ENCODE assay signal across 20 cellular contexts in genomic region chr11:117187799-117188481, GRCh38. TPM values are rescaled to one million over a fixed set of nuclear protein-coding genes. Genes with fewer than 3 reads are reported as not detected.
DNase-seq lines count a peak whose midpoint lies in the region; ATAC-seq and TF ChIP-seq lines count a peak whose summit lies in the region.
"Had no signal": no experiment of that assay in that cellular context is flagged by ENCODE, and none has a peak within 500 bp of the region (broad histone marks: within the 10 kb centered on the region; RNA-seq: fewer than 3 reads in every experiment).

No MANE protein-coding gene starts in this region.

- H3K27me3 Mint-ChIP-seq in activated CD4-positive, alpha-beta T cell treated with anti-CD3 and anti-CD28 coated beads, Interleukin-2, amount 10 ng/mL, durations not matched to agents 7 days and 5 days = no peaks in the 10 kb centered on the region
- H3K27me3 Mint-ChIP-seq: CD8-positive, alpha-beta memory T cell; naive thymus-derived CD8-positive, alpha-beta T cell had no signal

- H3K9me3 ChIP-seq in heart right ventricle (no peaks in the 10 kb centered on the region), colonic mucosa (no peaks in the 10 kb centered on the region)
- H3K9me3 ChIP-seq: gastrocnemius medialis, psoas muscle had no signal

- POLR2A ChIA-PET in activated CD4-positive, alpha-beta T cell treated with anti-CD3 and anti-CD28 coated beads, Interleukin-2, amount 10 ng/mL, durations not matched to agents 7 days and 5 days (lab: Charles Lee) = no interaction called here

- ATAC-seq in heart right ventricle = no peak
- ATAC-seq in omental fat pad (ENCODE audit: low FRiP score) = no peak
- no peak for ATAC-seq in GM21447 (IDR thresholded peaks at IDR 0.05; ENCODE audit: unreplicated experiment)
- ATAC-seq: gastrocnemius medialis; naive thymus-derived CD8-positive, alpha-beta T cell; stimulated activated effector memory CD8-positive, alpha-beta T cell treated with anti-CD3 and anti-CD28 coated beads, Interleukin-12 subunit alpha, Interleukin-12 subunit beta, amount 100 ng/mL, for 72 hours had no signal

- no peak overlapping the region for H3K4me3 Mint-ChIP-seq in activated CD4-positive, alpha-beta T cell treated with anti-CD3 and anti-CD28 coated beads, Interleukin-2, amount 10 ng/mL, durations not matched to agents 7 days and 5 days
- H3K4me3 Mint-ChIP-seq: HFFc6; stimulated activated effector memory CD8-positive, alpha-beta T cell treated with anti-CD3 and anti-CD28 coated beads, Interleukin-12 subunit alpha, Interleukin-12 subunit beta, amount 100 ng/mL, for 72 hours had no signal

- intact Hi-C loops in cardiac septum (cut with DNase I) = no loop called here
- intact Hi-C loops in heart right ventricle (cut with DNase I) = no loop called here
- intact Hi-C loops in colonic mucosa (cut with DNase I) = no loop called here

- CTCF ChIA-PET in activated CD4-positive, alpha-beta T cell treated with anti-CD3 and anti-CD28 coated beads, Interleukin-2, amount 10 ng/mL, durations not matched to agents 7 days and 5 days (lab: Charles Lee) = interaction anchor here (1.2 kb wide), 1 partner anchor 8 kb away, joined by 4 read pairs; no protein-coding TSS in a partner anchor

- no peaks in the 10 kb centered on the region for H3K9me3 Mint-ChIP-seq in activated CD4-positive, alpha-beta T cell treated with anti-CD3 and anti-CD28 coated beads, Interleukin-2, amount 10 ng/mL, durations not matched to agents 7 days and 5 days
- H3K9me3 Mint-ChIP-seq: CD8-positive, alpha-beta memory T cell; HFFc6; naive thymus-derived CD8-positive, alpha-beta T cell; stimulated activated effector memory CD8-positive, alpha-beta T cell treated with anti-CD3 and anti-CD28 coated beads, Interleukin-12 subunit alpha, Interleukin-12 subunit beta, amount 100 ng/mL, for 72 hours had no signal

- DNase-seq in cardiac septum (ENCODE audit: low spot score) (peak; percentile 67), heart right ventricle (no peak), colonic mucosa (peak; percentile 21), omental fat pad (ENCODE audit: low spot score) (peak; percentile 17), ureter (ENCODE audit: low spot score) (peak; percentile 32), activated gamma-delta T cell treated with Interleukin-2 at 50 U/mL for 16 hours (no peak)
- DNase-seq in activated CD4-positive, alpha-beta T cell treated with anti-CD3 and anti-CD28 coated beads, Interleukin-2, amount 10 ng/mL, durations not matched to agents 7 days and 5 days = no peak
- DNase-seq: activated gamma-delta T cell; cortex of kidney; HFFc6; naive thymus-derived CD8-positive, alpha-beta T cell; NCI-H446 treated with DMSO at 0.1 percent for 48 hours; NK-92 treated with Interleukin-12 subunit alpha and Interleukin-12 subunit beta, amount 100 ng/mL, for 24 hours; RPMI8226; T-helper 1 cell had no signal

- peaks cover 2% of the 10 kb centered on the region for H3K36me3 Mint-ChIP-seq in activated CD4-positive, alpha-beta T cell treated with anti-CD3 and anti-CD28 coated beads, Interleukin-2, amount 10 ng/mL, durations not matched to agents 7 days and 5 days (ENCODE audit: low read depth)

- peaks cover 2% of the 10 kb centered on the region for H3K4me1 Mint-ChIP-seq in activated CD4-positive, alpha-beta T cell treated with anti-CD3 and anti-CD28 coated beads, Interleukin-2, amount 10 ng/mL, durations not matched to agents 7 days and 5 days
- H3K4me1 Mint-ChIP-seq: CD8-positive, alpha-beta memory T cell; stimulated activated effector memory CD8-positive, alpha-beta T cell treated with anti-CD3 and anti-CD28 coated beads, Interleukin-12 subunit alpha, Interleukin-12 subunit beta, amount 100 ng/mL, for 72 hours had no signal

- no peak for TF ChIP-seq CTCF in heart right ventricle (IDR thresholded peaks at IDR 0.05)
- TF ChIP-seq CTCF in colonic mucosa (IDR thresholded peaks at IDR 0.05) = no peak
- no peak for TF ChIP-seq CTCF in omental fat pad (IDR thresholded peaks at IDR 0.05)

- WGBS in heart right ventricle, 2 donors = 91 to 94% methylated on average over 16 of the region's 16 CpGs

- H3K36me3 ChIP-seq in heart right ventricle (peaks cover 1 to 100% (median 61%) of the 10 kb centered on the region in 9 donors), colonic mucosa (no peaks in the 10 kb centered on the region)

- peak overlapping the region in 1 of 10 donors; percentile 69 for H3K27ac ChIP-seq in heart right ventricle
- H3K27ac ChIP-seq in colonic mucosa = no peak overlapping the region
- H3K27ac ChIP-seq: gastrocnemius medialis, psoas muscle had no signal

- no peaks in the 10 kb centered on the region for H3K27me3 ChIP-seq in heart right ventricle
- H3K27me3 ChIP-seq in colonic mucosa = no peaks in the 10 kb centered on the region
- H3K27me3 ChIP-seq: gastrocnemius medialis had no signal

- H3K9ac ChIP-seq in colonic mucosa (ENCODE audit: low read depth in 2 of 2, low read length in 2 of 2) = peak overlapping the region in 1 of 2 donors; percentile 26

- H3K4me1 ChIP-seq in heart right ventricle = peaks cover 0 to 25% (median 0%) of the 10 kb centered on the region in 9 donors
- no peaks in the 10 kb centered on the region for H3K4me1 ChIP-seq in colonic mucosa
- H3K4me1 ChIP-seq: gastrocnemius medialis, psoas muscle had no signal

- H3K27ac Mint-ChIP-seq in activated CD4-positive, alpha-beta T cell treated with anti-CD3 and anti-CD28 coated beads, Interleukin-2, amount 10 ng/mL, durations not matched to agents 7 days and 5 days = no peak overlapping the region
- H3K27ac Mint-ChIP-seq: HFFc6 had no signal

- H3K4me3 ChIP-seq in heart right ventricle = no peak overlapping the region
- no peak overlapping the region for H3K4me3 ChIP-seq in colonic mucosa
- H3K4me3 ChIP-seq: gastrocnemius medialis, psoas muscle had no signal

RNA-seq across cellular contexts. Expression of gene SIDT2, which starts 9.4 kb away (rescaled TPM):
- total RNA-seq in cardiac septum (25.3 TPM), heart right ventricle (10 to 100 TPM; 16.2 to 33.6 (median 22.0) TPM), colonic mucosa (10 to 100 TPM; 42.9 to 69.3 TPM), omental fat pad (100 to 1,000 TPM in 1 of 4 donors, 10 to 100 TPM in 3; 63.4 to 101 (median 81.1) TPM), ureter (36.5 TPM)
- 10 to 100 TPM; 13.0 to 28.1 TPM for polyA plus RNA-seq in heart right ventricle
- 10 to 100 TPM; 28.6 to 30.9 TPM for total RNA-seq in activated CD4-positive, alpha-beta T cell treated with anti-CD3 and anti-CD28 coated beads, Interleukin-2, amount 10 ng/mL, durations not matched to agents 7 days and 5 days

RNA-seq across cellular contexts. Expression of gene TAGLN, which starts 11.2 kb away (rescaled TPM):
- total RNA-seq in cardiac septum (317 TPM), heart right ventricle (100 to 1,000 TPM in 5 of 10 donors, 10 to 100 TPM in 5; 71.7 to 215 (median 99.9) TPM), colonic mucosa (100 to 1,000 TPM in 1 of 2 donors, 10 to 100 TPM in 1; 86.8 to 989 TPM), omental fat pad (1,000 to 10,000 TPM in 1 of 4 donors, 100 to 1,000 TPM in 3; 731 to 1,161 (median 827) TPM), ureter (1,521 TPM)
- polyA plus RNA-seq in heart right ventricle = 100 to 1,000 TPM; 319 to 883 TPM
- total RNA-seq in activated CD4-positive, alpha-beta T cell treated with anti-CD3 and anti-CD28 coated beads, Interleukin-2, amount 10 ng/mL, durations not matched to agents 7 days and 5 days = 1 to 10 TPM; 2.0 to 3.1 TPM

RNA-seq across cellular contexts. Expression of gene PAFAH1B2, which starts 43.9 kb away (rescaled TPM):
- total RNA-seq in cardiac septum (68.9 TPM), heart right ventricle (10 to 100 TPM; 48.8 to 71.5 (median 64.2) TPM), colonic mucosa (10 to 100 TPM; 76.4 to 80.5 TPM), omental fat pad (100 to 1,000 TPM in 2 of 4 donors, 10 to 100 TPM in 2; 76.0 to 108 (median 98.6) TPM), ureter (77.2 TPM)
- polyA plus RNA-seq in heart right ventricle = 10 to 100 TPM; 18.7 to 21.6 TPM
- 10 to 100 TPM; 48.4 to 52.1 TPM for total RNA-seq in activated CD4-positive, alpha-beta T cell treated with anti-CD3 and anti-CD28 coated beads, Interleukin-2, amount 10 ng/mL, durations not matched to agents 7 days and 5 days

RNA-seq across cellular contexts. Expression of gene PCSK7, which starts 43.9 kb away (rescaled TPM):
- 45.5 TPM for total RNA-seq in cardiac septum
- total RNA-seq in heart right ventricle = 10 to 100 TPM; 20.5 to 33.6 (median 26.2) TPM
- polyA plus RNA-seq in heart right ventricle = 10 to 100 TPM; 29.8 to 47.0 TPM
- 100 to 1,000 TPM; 111 to 195 TPM for total RNA-seq in colonic mucosa
- total RNA-seq in omental fat pad = 10 to 100 TPM; 39.8 to 78.1 (median 50.0) TPM
- 99.6 TPM for total RNA-seq in ureter
- 100 to 1,000 TPM; 187 to 224 TPM for total RNA-seq in activated CD4-positive, alpha-beta T cell treated with anti-CD3 and anti-CD28 coated beads, Interleukin-2, amount 10 ng/mL, durations not matched to agents 7 days and 5 days

RNA-seq across cellular contexts. Expression of gene RNF214, which starts 44.5 kb away (rescaled TPM):
- total RNA-seq in cardiac septum (27.6 TPM), heart right ventricle (10 to 100 TPM; 20.3 to 33.5 (median 27.6) TPM), colonic mucosa (10 to 100 TPM; 20.0 to 20.3 TPM), omental fat pad (10 to 100 TPM in 2 of 4 donors, 1 to 10 TPM in 2; 7.7 to 12.1 (median 9.8) TPM), ureter (32.1 TPM)
- 1 to 10 TPM; 7.3 to 7.7 TPM for polyA plus RNA-seq in heart right ventricle
- total RNA-seq in activated CD4-positive, alpha-beta T cell treated with anti-CD3 and anti-CD28 coated beads, Interleukin-2, amount 10 ng/mL, durations not matched to agents 7 days and 5 days = 10 to 100 TPM; 22.2 to 23.8 TPM

Comparison
In these comparisons a context has a peak if more than half of its experiments do, and no peak if none do; other contexts are left out.
1. DNase-seq: peak in cardiac septum (single experiment), colonic mucosa (single experiment), omental fat pad (single experiment) and ureter (single experiment); none in heart right ventricle (0 of 2), activated CD4-positive, alpha-beta T cell treated with anti-CD3 and anti-CD28 coated beads, Interleukin-2, amount 10 ng/mL, durations not matched to agents 7 days and 5 days (single experiment) and activated gamma-delta T cell treated with Interleukin-2 at 50 U/mL for 16 hours (single experiment).
2. RNA of gene TAGLN, which starts 11.2 kb away (total RNA-seq): 1,521 TPM in ureter (single experiment), 86.8 to 989 TPM in colonic mucosa, 731 to 1,161 TPM in omental fat pad, 317 TPM in cardiac septum (single experiment) and 71.7 to 215 TPM in heart right ventricle; 2.0 to 3.1 TPM in activated CD4-positive, alpha-beta T cell treated with anti-CD3 and anti-CD28 coated beads, Interleukin-2, amount 10 ng/mL, durations not matched to agents 7 days and 5 days; every median in the first group is over 10 times any median in the second.